Comparison of ENCODE assay signal across 9 cellular contexts in genomic region chr16:49556252-49557069, GRCh38.
DNase-seq lines count a peak whose midpoint lies in the region; ATAC-seq and TF ChIP-seq lines count a peak whose summit lies in the region.
"Had no signal": no experiment of that assay in that cellular context is flagged by ENCODE, and none has a peak within 500 bp of the region (broad histone marks: within the 10 kb centered on the region; RNA-seq: fewer than 3 reads in every experiment).

No MANE protein-coding gene starts in this region.

- TF ChIP-seq CTCF in OCI-LY1 (IDR thresholded peaks at IDR 0.05; ENCODE audit: low read length) (peak; percentile 58), fibroblast of villous mesenchyme (IDR thresholded peaks at IDR 0.05; ENCODE audit: insufficient read depth, low read depth, low read length) (peak; percentile 22), spleen (IDR thresholded peaks at IDR 0.05 in 8 of 11, conservative IDR thresholded peaks at IDR 0.05 in 3 of 11) (peak in 4 of 11 experiments; percentile 12 to 35 (median 27)), GM13976 (IDR thresholded peaks at IDR 0.05; ENCODE audit: borderline replicate concordance, control extremely low read depth, extremely low read depth, insufficient read depth, missing control alignments) (no peak), omental fat pad (IDR thresholded peaks at IDR 0.05) (no peak)

- no peak for ATAC-seq in omental fat pad (ENCODE audit: low FRiP score)

- H3K27ac ChIP-seq in OCI-LY1 (ENCODE audit: low read depth, low read length, poor library complexity, severe bottlenecking) (no peak overlapping the region), spleen (peak overlapping the region in 1 of 8 donors; percentile 60)

- no peaks in the 10 kb centered on the region for H3K79me2 ChIP-seq in OCI-LY1 (ENCODE audit: insufficient read depth, low read length)

- no peak overlapping the region for H3K4me3 ChIP-seq in OCI-LY1 (ENCODE audit: low read depth, low read length, poor library complexity, severe bottlenecking)
- H3K4me3 ChIP-seq in fibroblast of villous mesenchyme (ENCODE audit: low read depth, low read length): no peak overlapping the region
- no peak overlapping the region for H3K4me3 ChIP-seq in spleen

- no peak overlapping the region for H3K4me2 ChIP-seq in OCI-LY1 (ENCODE audit: low read length)

- no peaks in the 10 kb centered on the region for H4K20me1 ChIP-seq in OCI-LY1 (ENCODE audit: insufficient read depth, low read length)

- in situ Hi-C loops in GM13976 (cut with MboI; ENCODE audit: low sequenced_read_pairs, unreplicated experiment): no loop called here

- TF ChIP-seq POLR2A in spleen (IDR thresholded peaks at IDR 0.05): no peak

- 71 to 79% (median 73%) methylated on average over 9 of the region's 9 CpGs for WGBS in spleen, 5 donors

- intact Hi-C loops in spleen (cut with DNase I; ENCODE audit: low total_unique reads): no loop called here
- intact Hi-C loops in activated CD4-positive, alpha-beta T cell treated with anti-CD3 and anti-CD28 coated beads, Interleukin-2, amount 10 ng/mL, durations not matched to agents 24 days and 14 days (cut with micrococcal nuclease): no loop called here

- no peaks in the 10 kb centered on the region for H3K9me3 Mint-ChIP-seq in activated CD4-positive, alpha-beta T cell treated with anti-CD3 and anti-CD28 coated beads, Interleukin-2, amount 10 ng/mL, durations not matched to agents 24 days and 14 days

- H3K27me3 ChIP-seq in OCI-LY1 (ENCODE audit: insufficient read depth, low read length): no peaks in the 10 kb centered on the region
- H3K27me3 ChIP-seq in spleen (replicated peaks in 1 of 7): no peaks in the 10 kb centered on the region

- H3K36me3 Mint-ChIP-seq in activated CD4-positive, alpha-beta T cell treated with anti-CD3 and anti-CD28 coated beads, Interleukin-2, amount 10 ng/mL, durations not matched to agents 24 days and 14 days (ENCODE audit: low read depth): no peaks in the 10 kb centered on the region

- H3K9ac ChIP-seq in OCI-LY1 (ENCODE audit: low read length): no peak overlapping the region

- no peak overlapping the region for H2AFZ ChIP-seq in OCI-LY1 (ENCODE audit: low read length)

- no peaks in the 10 kb centered on the region for H3K9me3 ChIP-seq in OCI-LY1 (ENCODE audit: low read length)
- no peaks in the 10 kb centered on the region for H3K9me3 ChIP-seq in spleen

- H3K27me3 Mint-ChIP-seq in activated CD4-positive, alpha-beta T cell treated with anti-CD3 and anti-CD28 coated beads, Interleukin-2, amount 10 ng/mL, durations not matched to agents 24 days and 14 days: no peaks in the 10 kb centered on the region

- peak; percentile 91 for DNase-seq in NCI-H1092 treated with DMSO at 0.1 percent for 48 hours (lab: John Stamatoyannopoulos, UW)
- DNase-seq in NCI-H1092 (lab: John Stamatoyannopoulos, UW): no peak
- DNase-seq in fibroblast of villous mesenchyme (ENCODE audit: low read depth): peak; percentile 5
- DNase-seq in spleen: peak; percentile 25
- no peak for DNase-seq in GM13976 (ENCODE audit: low spot score)
- DNase-seq in activated CD4-positive, alpha-beta T cell treated with anti-CD3 and anti-CD28 coated beads, Interleukin-2, amount 10 ng/mL, durations not matched to agents 24 days and 14 days: no peak
- DNase-seq in omental fat pad (ENCODE audit: low spot score): no peak

- no peak overlapping the region for H3K27ac Mint-ChIP-seq in activated CD4-positive, alpha-beta T cell treated with anti-CD3 and anti-CD28 coated beads, Interleukin-2, amount 10 ng/mL, durations not matched to agents 24 days and 14 days
- H3K27ac Mint-ChIP-seq: B cell had no signal

- no peaks in the 10 kb centered on the region for H3K4me1 ChIP-seq in OCI-LY1 (ENCODE audit: insufficient read depth, low read length, severe bottlenecking)
- H3K4me1 ChIP-seq in spleen: peaks cover 0 to 5% (median 0%) of the 10 kb centered on the region in 6 donors

- H3F3A ChIP-seq in OCI-LY1 (ENCODE audit: insufficient read depth, low read length): no peaks in the 10 kb centered on the region

- H3K36me3 ChIP-seq in OCI-LY1 (ENCODE audit: insufficient read depth, low read length) (no peaks in the 10 kb centered on the region), spleen (no peaks in the 10 kb centered on the region)

- no peak overlapping the region for H3K4me3 Mint-ChIP-seq in activated CD4-positive, alpha-beta T cell treated with anti-CD3 and anti-CD28 coated beads, Interleukin-2, amount 10 ng/mL, durations not matched to agents 24 days and 14 days
- H3K4me3 Mint-ChIP-seq: B cell had no signal

- H3K9me2 ChIP-seq in OCI-LY1 (ENCODE audit: low read depth, low read length): no peaks in the 10 kb centered on the region

- no peaks in the 10 kb centered on the region for H3K4me1 Mint-ChIP-seq in activated CD4-positive, alpha-beta T cell treated with anti-CD3 and anti-CD28 coated beads, Interleukin-2, amount 10 ng/mL, durations not matched to agents 24 days and 14 days
- H3K4me1 Mint-ChIP-seq: B cell had no signal

Comparison
In these comparisons a context has a peak if more than half of its experiments do, and no peak if none do; other contexts are left out.
1. DNase-seq: peak in NCI-H1092 treated with DMSO at 0.1 percent for 48 hours (single experiment), fibroblast of villous mesenchyme (single experiment) and spleen (single experiment); none in NCI-H1092 (single experiment), GM13976 (single experiment), activated CD4-positive, alpha-beta T cell treated with anti-CD3 and anti-CD28 coated beads, Interleukin-2, amount 10 ng/mL, durations not matched to agents 24 days and 14 days (single experiment) and omental fat pad (single experiment).
2. CTCF ChIP-seq: peak in OCI-LY1 (single experiment) and fibroblast of villous mesenchyme (single experiment); none in GM13976 (single experiment) and omental fat pad (0 of 3).